In the genomic region with DNA sequence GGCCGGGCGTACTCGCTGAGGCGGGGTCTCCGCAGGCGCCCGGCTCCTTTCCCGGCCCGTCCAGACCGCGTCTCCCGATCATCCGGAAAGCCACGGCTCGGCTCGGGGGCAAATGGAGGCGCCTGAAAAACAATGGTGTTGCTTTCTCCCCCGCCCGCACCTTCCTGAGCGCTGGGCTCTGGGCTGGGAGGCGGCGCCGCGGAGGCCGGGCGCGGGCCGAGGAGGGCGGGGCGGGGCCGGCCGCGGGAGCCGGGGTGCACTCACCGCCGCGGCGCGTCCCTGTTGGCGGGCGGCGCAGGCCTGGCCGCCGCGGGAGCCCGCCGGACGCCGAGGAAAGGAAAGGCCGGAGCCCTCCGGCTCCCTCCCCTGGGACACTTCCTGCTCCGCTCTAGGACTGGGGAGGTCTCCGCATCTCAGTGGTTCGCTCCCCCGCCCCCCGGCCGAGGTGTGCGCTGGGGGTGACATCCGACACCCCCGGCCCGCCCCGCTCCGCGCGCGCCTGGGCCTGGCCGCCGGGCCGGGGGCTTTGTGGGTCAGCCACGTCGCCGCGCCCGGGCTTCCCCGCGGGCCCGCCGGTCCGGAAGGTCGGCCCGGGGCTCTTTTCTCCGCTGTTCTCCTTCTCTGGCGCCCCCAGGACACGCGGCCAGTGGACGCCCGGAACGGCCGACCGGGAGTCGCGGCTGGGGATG, we compare ENCODE assay signal across 1 cellular context.
TF ChIP-seq lines count a peak whose summit lies in the region.

Gene ZNF496 (minus strand): TSS at position 342 of the 689 bp plus-strand sequence. CDS start 2,289 bp downstream, outside the sequence.

TF ChIP-seq in HepG2, 621 proteins besides CTCF, POLR2A, EP300 and RAD21 (continued from another document and continues in another):
- TF ChIP-seq, protein P1, sequence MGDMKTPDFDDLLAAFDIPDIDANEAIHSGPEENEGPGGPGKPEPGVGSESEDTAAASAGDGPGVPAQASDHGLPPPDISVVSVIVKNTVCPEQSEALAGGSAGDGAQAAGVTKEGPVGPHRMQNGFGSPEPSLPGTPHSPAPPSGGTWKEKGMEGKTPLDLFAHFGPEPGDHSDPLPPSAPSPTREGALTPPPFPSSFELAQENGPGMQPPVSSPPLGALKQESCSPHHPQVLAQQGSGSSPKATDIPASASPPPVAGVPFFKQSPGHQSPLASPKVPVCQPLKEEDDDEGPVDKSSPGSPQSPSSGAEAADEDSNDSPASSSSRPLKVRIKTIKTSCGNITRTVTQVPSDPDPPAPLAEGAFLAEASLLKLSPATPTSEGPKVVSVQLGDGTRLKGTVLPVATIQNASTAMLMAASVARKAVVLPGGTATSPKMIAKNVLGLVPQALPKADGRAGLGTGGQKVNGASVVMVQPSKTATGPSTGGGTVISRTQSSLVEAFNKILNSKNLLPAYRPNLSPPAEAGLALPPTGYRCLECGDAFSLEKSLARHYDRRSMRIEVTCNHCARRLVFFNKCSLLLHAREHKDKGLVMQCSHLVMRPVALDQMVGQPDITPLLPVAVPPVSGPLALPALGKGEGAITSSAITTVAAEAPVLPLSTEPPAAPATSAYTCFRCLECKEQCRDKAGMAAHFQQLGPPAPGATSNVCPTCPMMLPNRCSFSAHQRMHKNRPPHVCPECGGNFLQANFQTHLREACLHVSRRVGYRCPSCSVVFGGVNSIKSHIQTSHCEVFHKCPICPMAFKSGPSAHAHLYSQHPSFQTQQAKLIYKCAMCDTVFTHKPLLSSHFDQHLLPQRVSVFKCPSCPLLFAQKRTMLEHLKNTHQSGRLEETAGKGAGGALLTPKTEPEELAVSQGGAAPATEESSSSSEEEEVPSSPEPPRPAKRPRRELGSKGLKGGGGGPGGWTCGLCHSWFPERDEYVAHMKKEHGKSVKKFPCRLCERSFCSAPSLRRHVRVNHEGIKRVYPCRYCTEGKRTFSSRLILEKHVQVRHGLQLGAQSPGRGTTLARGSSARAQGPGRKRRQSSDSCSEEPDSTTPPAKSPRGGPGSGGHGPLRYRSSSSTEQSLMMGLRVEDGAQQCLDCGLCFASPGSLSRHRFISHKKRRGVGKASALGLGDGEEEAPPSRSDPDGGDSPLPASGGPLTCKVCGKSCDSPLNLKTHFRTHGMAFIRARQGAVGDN (CRISPR knock-in tag; IDR thresholded peaks at IDR 0.05), result no peak
- TF ChIP-seq SOX13 (IDR thresholded peaks at IDR 0.05) (no peak), SOX13 (CRISPR knock-in tag; conservative IDR thresholded peaks at IDR 0.05 in 1 of 2, IDR thresholded peaks at IDR 0.05 in 1 of 2) (no peak), CEBPZ (IDR thresholded peaks at IDR 0.05; ENCODE audit: low read length) (no peak), KLF9 (CRISPR knock-in tag; IDR thresholded peaks at IDR 0.05; ENCODE audit: low read depth) (no peak), ZSCAN20 (CRISPR knock-in tag; IDR thresholded peaks at IDR 0.05; ENCODE audit: borderline replicate concordance) (no peak), HMGXB3 (CRISPR knock-in tag; IDR thresholded peaks at IDR 0.05; ENCODE audit: borderline replicate concordance) (no peak), ZFY (CRISPR knock-in tag; IDR thresholded peaks at IDR 0.05) (peak; percentile 88), ETV5 (CRISPR knock-in tag; IDR thresholded peaks at IDR 0.05; ENCODE audit: borderline replicate concordance) (peak; percentile 41; the same call in 1 of the 2 replicates), NCOA1 (CRISPR knock-in tag; IDR thresholded peaks at IDR 0.05) (no peak), HNRNPLL (IDR thresholded peaks at IDR 0.05; ENCODE audit: low read depth, low read length, poor library complexity, severe bottlenecking) (no peak), TGIF2 (CRISPR knock-in tag; IDR thresholded peaks at IDR 0.05) (no peak), ZNF572 (CRISPR knock-in tag; IDR thresholded peaks at IDR 0.05) (no peak), MAFG (CRISPR knock-in tag; IDR thresholded peaks at IDR 0.05) (no peak), MBD4 (IDR thresholded peaks at IDR 0.05; ENCODE audit: borderline replicate concordance, low read length) (no peak), E2F1 (CRISPR knock-in tag; IDR thresholded peaks at IDR 0.05) (0 out of 2 replicates have a peak, but pooled peaks have one; percentile 10), TRIM24 (CRISPR knock-in tag; IDR thresholded peaks at IDR 0.05) (no peak), KMT2B (CRISPR knock-in tag; IDR thresholded peaks at IDR 0.05) (no peak), ZNF550 (CRISPR knock-in tag; IDR thresholded peaks at IDR 0.05; ENCODE audit: borderline replicate concordance) (no peak), ZBTB21 (CRISPR knock-in tag; IDR thresholded peaks at IDR 0.05) (no peak), HDAC1 (CRISPR knock-in tag; IDR thresholded peaks at IDR 0.05) (no peak), LRRFIP1 (CRISPR knock-in tag; conservative IDR thresholded peaks at IDR 0.05) (no peak), TOE1 (CRISPR knock-in tag; IDR thresholded peaks at IDR 0.05) (no peak; the same call in 1 of the 2 replicates), NFKBIZ (CRISPR knock-in tag; IDR thresholded peaks at IDR 0.05) (no peak), MBNL3 (CRISPR knock-in tag; conservative IDR thresholded peaks at IDR 0.05) (no peak), TP53 (CRISPR knock-in tag; conservative IDR thresholded peaks at IDR 0.05) (no peak), STAT6 (CRISPR knock-in tag; IDR thresholded peaks at IDR 0.05; ENCODE audit: borderline replicate concordance) (no peak), RXRB (CRISPR knock-in tag; IDR thresholded peaks at IDR 0.05; ENCODE audit: borderline replicate concordance) (no peak), ZNF326 (CRISPR knock-in tag; IDR thresholded peaks at IDR 0.05; ENCODE audit: borderline replicate concordance) (no peak), HNF4A (CRISPR knock-in tag; IDR thresholded peaks at IDR 0.05) (no peak)
- TF ChIP-seq, protein P2, sequence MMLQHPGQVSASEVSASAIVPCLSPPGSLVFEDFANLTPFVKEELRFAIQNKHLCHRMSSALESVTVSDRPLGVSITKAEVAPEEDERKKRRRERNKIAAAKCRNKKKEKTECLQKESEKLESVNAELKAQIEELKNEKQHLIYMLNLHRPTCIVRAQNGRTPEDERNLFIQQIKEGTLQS (CRISPR knock-in tag; IDR thresholded peaks at IDR 0.05), result no peak
- TF ChIP-seq, protein P3, sequence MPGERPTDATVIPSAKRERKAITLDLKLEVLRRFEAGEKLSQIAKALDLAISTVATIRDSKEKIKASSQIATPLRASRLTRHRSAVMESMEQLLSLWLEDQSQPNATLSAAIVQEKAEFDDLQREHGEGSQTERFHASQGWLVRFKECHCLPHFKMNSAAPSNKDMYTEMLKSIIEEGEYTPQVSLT (CRISPR knock-in tag; IDR thresholded peaks at IDR 0.05; ENCODE audit: borderline replicate concordance, low read depth), result no peak
- TF ChIP-seq, protein P4, sequence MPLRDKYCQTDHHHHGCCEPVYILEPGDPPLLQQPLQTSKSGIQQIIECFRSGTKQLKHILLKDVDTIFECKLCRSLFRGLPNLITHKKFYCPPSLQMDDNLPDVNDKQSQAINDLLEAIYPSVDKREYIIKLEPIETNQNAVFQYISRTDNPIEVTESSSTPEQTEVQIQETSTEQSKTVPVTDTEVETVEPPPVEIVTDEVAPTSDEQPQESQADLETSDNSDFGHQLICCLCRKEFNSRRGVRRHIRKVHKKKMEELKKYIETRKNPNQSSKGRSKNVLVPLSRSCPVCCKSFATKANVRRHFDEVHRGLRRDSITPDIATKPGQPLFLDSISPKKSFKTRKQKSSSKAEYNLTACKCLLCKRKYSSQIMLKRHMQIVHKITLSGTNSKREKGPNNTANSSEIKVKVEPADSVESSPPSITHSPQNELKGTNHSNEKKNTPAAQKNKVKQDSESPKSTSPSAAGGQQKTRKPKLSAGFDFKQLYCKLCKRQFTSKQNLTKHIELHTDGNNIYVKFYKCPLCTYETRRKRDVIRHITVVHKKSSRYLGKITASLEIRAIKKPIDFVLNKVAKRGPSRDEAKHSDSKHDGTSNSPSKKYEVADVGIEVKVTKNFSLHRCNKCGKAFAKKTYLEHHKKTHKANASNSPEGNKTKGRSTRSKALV (CRISPR knock-in tag; IDR thresholded peaks at IDR 0.05), result no peak
